8 cellular contexts compared by ENCODE assay signal in the genomic region with DNA sequence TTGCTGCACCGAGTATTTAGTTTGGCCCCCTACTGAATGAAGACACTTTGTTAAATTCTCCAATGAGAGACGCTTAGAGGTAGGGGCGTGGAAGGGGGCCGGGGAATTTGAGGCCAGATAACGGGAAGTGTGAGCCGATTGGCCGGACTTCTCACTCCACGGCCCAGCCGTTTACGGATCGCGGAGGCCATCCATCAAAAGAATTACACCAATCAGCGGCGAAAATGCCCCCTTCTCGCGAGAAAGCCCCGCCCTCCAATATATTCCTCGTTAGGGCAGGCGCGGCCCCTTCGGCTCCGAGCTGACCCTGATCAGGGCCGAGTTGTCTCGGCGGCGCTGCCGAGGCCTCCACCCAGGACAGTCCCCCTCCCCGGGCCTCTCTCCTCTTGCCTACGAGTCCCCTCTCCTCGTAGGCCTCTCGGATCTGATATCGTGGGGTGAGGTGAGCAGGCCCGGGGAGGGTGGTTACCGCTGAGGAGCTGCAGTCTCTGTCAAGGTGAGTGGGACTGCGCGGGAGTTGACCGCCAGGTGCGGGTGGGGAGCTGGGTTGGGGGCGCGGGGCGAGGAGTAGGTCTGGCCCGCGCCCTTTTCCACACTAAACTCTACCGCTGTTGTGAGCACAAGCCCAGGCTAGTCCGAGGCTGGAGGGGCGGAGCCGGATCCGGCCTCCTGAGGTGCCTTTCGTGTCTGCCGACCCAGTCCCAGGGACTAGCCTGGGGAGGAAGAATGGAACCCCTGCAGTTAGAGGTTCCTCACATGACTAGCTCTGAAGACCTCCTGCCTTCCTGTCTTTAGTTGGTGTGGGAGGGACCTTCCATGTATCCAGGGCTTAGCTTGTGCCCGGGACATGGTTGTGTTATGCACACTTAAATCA. TPM values are rescaled to one million over a fixed set of nuclear protein-coding genes. Genes with fewer than 3 reads are reported as not detected.
DNase-seq lines count a peak whose midpoint lies in the region; ATAC-seq and TF ChIP-seq lines count a peak whose summit lies in the region.

TSS of gene CCNG1 (plus strand) at position 287 of the 874 bp plus-strand sequence. CDS start 1,662 bp downstream, outside the sequence.

- peak within 1 kb of the TSS; percentile 98 for H3K27ac ChIP-seq in HUES64 (ENCODE audit: low read depth, low read length)
- H3K27ac ChIP-seq in OCI-LY7 (ENCODE audit: low read depth, low read length, poor library complexity, severe bottlenecking): peak within 1 kb of the TSS; percentile 24

- H3K4me3 ChIP-seq in HUES64 (ENCODE audit: low read length) (peak within 1 kb of the TSS; percentile 77), OCI-LY7 (ENCODE audit: low read depth, low read length, poor library complexity, severe bottlenecking) (peak within 1 kb of the TSS; percentile 85)

- CTCF ChIA-PET in OCI-LY7 (lab: Charles Lee; ENCODE audit: unreplicated experiment): no interaction called here

- DNase-seq in D341Med (ENCODE audit: low spot score) (peak; percentile 94), OCI-LY7 (ENCODE audit: low spot score) (peak; percentile 97), activated T-cell treated with anti-CD3 and anti-CD28 coated beads for 1 hour (ENCODE audit: low read depth) (peak; percentile 76), endothelial cell (ENCODE audit: low spot score) (peak; percentile 93), mesothelial cell of epicardium (ENCODE audit: low spot score in 2 of 2, unreplicated experiment in 2 of 2) (peak; percentile 76 to 90)
- peak; percentile 80 to 84 for DNase-seq in stimulated activated CD8-positive, alpha-beta memory T cell treated with anti-CD3 and anti-CD28 coated beads, Interleukin-15, amount 100 ng/mL, for 48 hours (ENCODE audit: low read depth in 2 of 2)

- H3K9me2 ChIP-seq in OCI-LY7 (ENCODE audit: insufficient read depth, low read length): no peaks in the 10 kb centered on the region

- POLR2A ChIA-PET in OCI-LY7 (lab: Charles Lee): interaction anchor here (0.6 to 9.0 kb wide), 11 partner anchors 10 to 133 kb away, joined by 3 to 197 read pairs (median 4); partner anchors contain the start of genes HMMR, MAT2B and NUDCD2

- no peaks in the 10 kb centered on the region for H3K9me3 ChIP-seq in HUES64 (ENCODE audit: insufficient read depth, low read depth, low read length)
- H3K9me3 ChIP-seq in OCI-LY7 (ENCODE audit: low read length): no peaks in the 10 kb centered on the region

- 0 out of 2 replicates have a peak, but pooled peaks cover 4% of the 10 kb centered on the region for H4K20me1 ChIP-seq in OCI-LY7 (ENCODE audit: insufficient read depth, low read length)

- peak within 1 kb of the TSS; percentile 85 for H3K4me2 ChIP-seq in OCI-LY7 (ENCODE audit: low read length)

- H3K27ac Mint-ChIP-seq in endothelial cell (ENCODE audit: unreplicated experiment): peak within 1 kb of the TSS; percentile 89
- peak within 1 kb of the TSS; percentile 96 for H3K27ac Mint-ChIP-seq in mesothelial cell of epicardium

- H3K4me1 Mint-ChIP-seq in endothelial cell (ENCODE audit: unreplicated experiment): peaks cover 37% of the 10 kb centered on the region
- H3K4me1 Mint-ChIP-seq in mesothelial cell of epicardium: peaks cover 44% of the 10 kb centered on the region

- peak within 1 kb of the TSS; percentile 98 for H3K4me3 Mint-ChIP-seq in endothelial cell (ENCODE audit: unreplicated experiment)
- H3K4me3 Mint-ChIP-seq in mesothelial cell of epicardium: peak within 1 kb of the TSS; percentile 87

- no peaks in the 10 kb centered on the region for H3K27me3 ChIP-seq in HUES64 (ENCODE audit: insufficient read depth, low read length)

- H3K4me1 ChIP-seq in HUES64 (ENCODE audit: insufficient read depth, low read length): peaks cover 26% of the 10 kb centered on the region
- H3K4me1 ChIP-seq in OCI-LY7 (ENCODE audit: insufficient read depth, low read length, poor library complexity, severe bottlenecking): peaks cover 19% of the 10 kb centered on the region

- H3K27me3 Mint-ChIP-seq in endothelial cell (ENCODE audit: unreplicated experiment) (peaks cover 8% of the 10 kb centered on the region), mesothelial cell of epicardium (ENCODE audit: low read depth) (no peaks in the 10 kb centered on the region)

- H3K9ac ChIP-seq in HUES64 (ENCODE audit: low read depth, low read length): peak within 1 kb of the TSS; percentile 93

- WGBS in HUES64: 0% methylated on average over 49 of the region's 51 CpGs

- H3K36me3 Mint-ChIP-seq in endothelial cell (ENCODE audit: low read depth, unreplicated experiment) (peaks cover 5% of the 10 kb centered on the region), mesothelial cell of epicardium (peaks cover 13% of the 10 kb centered on the region)

- peak; percentile 97 for ATAC-seq in GM21447 (IDR thresholded peaks at IDR 0.05; ENCODE audit: unreplicated experiment)

- H3K36me3 ChIP-seq in HUES64 (ENCODE audit: insufficient read depth, low read length) (peaks cover 37% of the 10 kb centered on the region), OCI-LY7 (ENCODE audit: insufficient read depth, low read length) (peaks cover 35% of the 10 kb centered on the region)

- BruUV-seq in OCI-LY7 (replicated peaks; lab: Mats Ljungman, UMichigan): no TSS peak

- no peaks in the 10 kb centered on the region for H3K9me3 Mint-ChIP-seq in endothelial cell (ENCODE audit: unreplicated experiment)
- no peaks in the 10 kb centered on the region for H3K9me3 Mint-ChIP-seq in mesothelial cell of epicardium

- peaks cover 23% of the 10 kb centered on the region for H3K79me2 ChIP-seq in OCI-LY7 (ENCODE audit: insufficient read depth, low read depth, low read length)

- TF ChIP-seq CTCF in OCI-LY7 (conservative IDR thresholded peaks at IDR 0.05; ENCODE audit: low read length) (no peak), endothelial cell (IDR thresholded peaks at IDR 0.05; ENCODE audit: unreplicated experiment) (peak; percentile 14), mesothelial cell of epicardium (IDR thresholded peaks at IDR 0.05; ENCODE audit: unreplicated experiment) (no peak)

- intact Hi-C loops in OCI-LY7 (cut with micrococcal nuclease; ENCODE audit: unreplicated experiment): loop anchor here (1.0 to 10.0 kb wide), 4 partner anchors 23 to 1893 kb away; partner anchors contain the start of genes GABRB2, HMMR, MAT2B and NUDCD2

- peak within 1 kb of the TSS; percentile 98 for H2AFZ ChIP-seq in OCI-LY7 (ENCODE audit: low read length)

RNA-seq across cellular contexts. Expression of gene CCNG1, which starts in this region (rescaled TPM):
- polyA plus RNA-seq in HUES64 (2013, experiment 1 of 2): 362 TPM
- 427 TPM for polyA plus RNA-seq in HUES64 (2013, experiment 2 of 2)
- total RNA-seq in OCI-LY7 (2014; rRNA removed; shearing (Covaris generic)): 83.0 and 93.5 TPM in 2 replicates
- total RNA-seq in OCI-LY7 (2022) (118 and 145 TPM in 2 replicates), endothelial cell (ENCODE audit: unreplicated experiment) (360 TPM), mesothelial cell of epicardium (229 to 243 TPM (median 230 TPM) in 3 replicates)

Comparison
In these comparisons a context has a peak if more than half of its experiments do, and no peak if none do; other contexts are left out.
1. Peak in every context shown above with its lines: DNase-seq, ATAC-seq, H3K4me3 ChIP-seq and H3K27ac ChIP-seq.